Comparison of ENCODE assay signal across 20 cellular contexts in the genomic region with DNA sequence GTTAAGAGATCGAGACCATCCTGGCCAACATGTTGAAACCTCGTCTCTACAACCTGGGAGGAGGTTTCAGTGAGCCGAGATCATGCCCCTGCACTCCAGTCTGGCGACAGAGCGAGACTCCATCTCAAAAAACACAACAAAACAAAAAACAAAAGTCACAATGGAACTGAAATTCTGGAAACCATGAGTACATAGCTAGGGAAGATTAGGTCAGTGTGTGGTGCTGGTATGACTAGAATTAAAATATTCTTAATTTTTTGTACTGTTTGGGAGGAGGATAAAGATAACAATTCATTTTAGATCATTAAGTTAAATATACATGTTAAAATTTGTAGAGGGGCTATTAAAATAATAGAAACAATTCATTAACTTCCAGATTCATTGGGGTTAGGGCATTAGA.
"Had no signal": no experiment of that assay in that cellular context is flagged by ENCODE, and none has a peak within 500 bp of the region (broad histone marks: within the 10 kb centered on the region; RNA-seq: fewer than 3 reads in every experiment).

No MANE protein-coding gene starts in this region.

- H3K9me3 ChIP-seq: mucosa of descending colon, prostate gland, testis had no signal

- H3K36me3 Mint-ChIP-seq: activated naive CD4-positive, alpha-beta T cell treated with anti-CD3 and anti-CD28 coated beads, Interleukin-2, amount 10 ng/mL, durations not matched to agents 7 days and 5 days; natural killer cell had no signal

- H3K9me3 Mint-ChIP-seq: activated CD8-positive, alpha-beta T cell treated with anti-CD3 and anti-CD28 coated beads for 36 hours; activated naive CD4-positive, alpha-beta T cell treated with anti-CD3 and anti-CD28 coated beads, Interleukin-2, amount 10 ng/mL, durations not matched to agents 7 days and 5 days; immature natural killer cell; natural killer cell; stimulated activated naive CD8-positive, alpha-beta T cell treated with anti-CD3 and anti-CD28 coated beads, Interleukin-15, amount 100 ng/mL, for 72 hours; T-cell had no signal

- H3K36me3 ChIP-seq: prostate gland had no signal

- H3K4me1 ChIP-seq: prostate gland, testis had no signal

- DNase-seq: activated CD8-positive, alpha-beta memory T cell treated with anti-CD3 and anti-CD28 coated beads, Interleukin-2, amount 50 U/mL, for 48 hours; activated CD8-positive, alpha-beta T cell treated with anti-CD3 and anti-CD28 coated beads for 36 hours; activated naive CD4-positive, alpha-beta T cell treated with anti-CD3 and anti-CD28 coated beads, Interleukin-2, amount 10 ng/mL, durations not matched to agents 7 days and 5 days; dorsolateral prefrontal cortex; glutamatergic neuron; immature natural killer cell; left colon; mucosa of descending colon; natural killer cell; occipital lobe; stimulated activated CD4-positive, alpha-beta T cell treated with anti-CD3 and anti-CD28 coated beads, Interleukin-12 subunit alpha, Interleukin-12 subunit beta, amount 100 ng/mL, for 4 hours; stimulated activated CD4-positive, alpha-beta T cell treated with anti-CD3 and anti-CD28 coated beads, Interleukin-4, amount 100 ng/mL, for 1 hour; stimulated activated CD8-positive, alpha-beta memory T cell treated with anti-CD3 and anti-CD28 coated beads, Interleukin-4, amount 100 ng/mL, for 48 hours; stimulated activated naive CD8-positive, alpha-beta T cell treated with anti-CD3 and anti-CD28 coated beads, Interleukin-15, amount 100 ng/mL, for 72 hours; T-cell; testis had no signal

- H3K4me3 ChIP-seq: dorsolateral prefrontal cortex, lung, mucosa of descending colon, prostate gland, testis had no signal

- H3K27ac Mint-ChIP-seq: activated CD8-positive, alpha-beta T cell treated with anti-CD3 and anti-CD28 coated beads for 36 hours; activated naive CD4-positive, alpha-beta T cell treated with anti-CD3 and anti-CD28 coated beads, Interleukin-2, amount 10 ng/mL, durations not matched to agents 7 days and 5 days; natural killer cell; T-cell had no signal

- H3K27ac ChIP-seq: dorsolateral prefrontal cortex, prostate gland, testis, VCaP had no signal

- ATAC-seq: activated CD8-positive, alpha-beta T cell treated with anti-CD3 and anti-CD28 coated beads for 36 hours; left colon; mucosa of descending colon; natural killer cell; sciatic nerve; stimulated activated naive CD8-positive, alpha-beta T cell treated with anti-CD3 and anti-CD28 coated beads, Interleukin-15, amount 100 ng/mL, for 72 hours; T-cell had no signal

- H3K4me3 Mint-ChIP-seq: activated CD8-positive, alpha-beta T cell treated with anti-CD3 and anti-CD28 coated beads for 36 hours; activated naive CD4-positive, alpha-beta T cell treated with anti-CD3 and anti-CD28 coated beads, Interleukin-2, amount 10 ng/mL, durations not matched to agents 7 days and 5 days; immature natural killer cell; natural killer cell; stimulated activated naive CD8-positive, alpha-beta T cell treated with anti-CD3 and anti-CD28 coated beads, Interleukin-15, amount 100 ng/mL, for 72 hours; T-cell had no signal

- H3K27me3 ChIP-seq: dorsolateral prefrontal cortex, testis had no signal

- H3K4me1 Mint-ChIP-seq: activated naive CD4-positive, alpha-beta T cell treated with anti-CD3 and anti-CD28 coated beads, Interleukin-2, amount 10 ng/mL, durations not matched to agents 7 days and 5 days; immature natural killer cell; stimulated activated naive CD8-positive, alpha-beta T cell treated with anti-CD3 and anti-CD28 coated beads, Interleukin-15, amount 100 ng/mL, for 72 hours; T-cell had no signal

- H3K27me3 Mint-ChIP-seq: activated CD8-positive, alpha-beta T cell treated with anti-CD3 and anti-CD28 coated beads for 36 hours; activated naive CD4-positive, alpha-beta T cell treated with anti-CD3 and anti-CD28 coated beads, Interleukin-2, amount 10 ng/mL, durations not matched to agents 7 days and 5 days; stimulated activated naive CD8-positive, alpha-beta T cell treated with anti-CD3 and anti-CD28 coated beads, Interleukin-15, amount 100 ng/mL, for 72 hours; T-cell had no signal
